ENCODE assay signal across 22 cellular contexts in genomic region chr16:57945740-57946138, GRCh38. TPM values are rescaled to one million over a fixed set of nuclear protein-coding genes. Genes with fewer than 3 reads are reported as not detected.
DNase-seq lines count a peak whose midpoint lies in the region; TF ChIP-seq lines count a peak whose summit lies in the region.
"Had no signal": no experiment of that assay in that cellular context is flagged by ENCODE, and none has a peak within 500 bp of the region (broad histone marks: within the 10 kb centered on the region; RNA-seq: fewer than 3 reads in every experiment).

No MANE protein-coding gene starts in this region.

- H3K9me3 Mint-ChIP-seq in MCF 10A (ENCODE audit: unreplicated experiment) (no peaks in the 10 kb centered on the region), endodermal cell (no peaks in the 10 kb centered on the region)
- H3K9me3 Mint-ChIP-seq: activated CD4-positive, alpha-beta memory T cell treated with anti-CD3 and anti-CD28 coated beads, Interleukin-2, amount 10 ng/mL, durations not matched to agents 7 days and 5 days; activated naive CD4-positive, alpha-beta T cell treated with anti-CD3 and anti-CD28 coated beads, Interleukin-2, amount 50 U/mL, for 24 hours; activated T-cell treated with anti-CD3 and anti-CD28 coated beads, Interleukin-2, amount 50 U/mL, for 4 hours; nephron had no signal

- H3K4me1 Mint-ChIP-seq in MCF 10A (ENCODE audit: insufficient read depth, unreplicated experiment) = peaks cover 5% of the 10 kb centered on the region
- peaks cover 4% of the 10 kb centered on the region for H3K4me1 Mint-ChIP-seq in endodermal cell
- H3K4me1 Mint-ChIP-seq: activated CD4-positive, alpha-beta memory T cell treated with anti-CD3 and anti-CD28 coated beads, Interleukin-2, amount 10 ng/mL, durations not matched to agents 7 days and 5 days; activated naive CD4-positive, alpha-beta T cell treated with anti-CD3 and anti-CD28 coated beads, Interleukin-2, amount 50 U/mL, for 24 hours had no signal

- no peaks in the 10 kb centered on the region for H3K36me3 ChIP-seq in breast epithelium
- no peaks in the 10 kb centered on the region for H3K36me3 ChIP-seq in OCI-LY3 (replicated peaks; ENCODE audit: low read depth, low read length)
- no peaks in the 10 kb centered on the region for H3K36me3 ChIP-seq in endodermal cell (ENCODE audit: control insufficient read depth, insufficient read depth, low read length)
- H3K36me3 ChIP-seq: upper lobe of left lung had no signal

- BruUV-seq in MCF 10A (replicated peaks; lab: Mats Ljungman, UMichigan) = no TSS peak

- no peak overlapping the region for H3K4me3 ChIP-seq in breast epithelium
- no peak overlapping the region for H3K4me3 ChIP-seq in OCI-LY3 (ENCODE audit: low read length)
- H3K4me3 ChIP-seq in endodermal cell (ENCODE audit: low read length) = no peak overlapping the region
- H3K4me3 ChIP-seq: upper lobe of left lung had no signal

- TF ChIP-seq CTCF in MCF 10A (IDR thresholded peaks at IDR 0.05; ENCODE audit: unreplicated experiment) (peak; percentile 14), breast epithelium (IDR thresholded peaks at IDR 0.05) (no peak), OCI-LY3 (IDR thresholded peaks at IDR 0.05; ENCODE audit: low read depth, low read length) (peak; percentile 12; the same call in 1 of the 2 replicates), endodermal cell (conservative IDR thresholded peaks at IDR 0.05) (peak; percentile 67)

- no peaks in the 10 kb centered on the region for H3K79me2 ChIP-seq in OCI-LY3 (ENCODE audit: low read length)

- H3K27me3 ChIP-seq in breast epithelium = no peaks in the 10 kb centered on the region
- H3K27me3 ChIP-seq in OCI-LY3 (ENCODE audit: low read depth, low read length) = peaks cover 8% of the 10 kb centered on the region
- no peaks in the 10 kb centered on the region for H3K27me3 ChIP-seq in endodermal cell (ENCODE audit: control insufficient read depth, insufficient read depth, low read length, poor library complexity, severe bottlenecking)
- H3K27me3 ChIP-seq: upper lobe of left lung had no signal

- no peak overlapping the region for H2AFZ ChIP-seq in OCI-LY3 (ENCODE audit: low read depth, low read length)

- POLR2A ChIA-PET in MCF 10A (lab: Yijun Ruan, JAX) = interaction anchor here (0.6 kb wide), 1 partner anchor 43 kb away, joined by 3 read pairs; no protein-coding TSS in a partner anchor
- POLR2A ChIA-PET in HEK293T (lab: Yijun Ruan, JAX) = no interaction called here

- CTCF ChIA-PET in MCF 10A (lab: Yijun Ruan, JAX) = interaction anchor here (0.8 to 1.2 kb wide), 3 partner anchors 9 to 465 kb away, joined by 3 to 4 read pairs (median 3); no protein-coding TSS in a partner anchor
- CTCF ChIA-PET in HEK293T (lab: Yijun Ruan, JAX) = no interaction called here

- no peak for TF ChIP-seq POLR2A in breast epithelium (IDR thresholded peaks at IDR 0.05)

- H3K27ac Mint-ChIP-seq in MCF 10A (ENCODE audit: low read depth, unreplicated experiment) (no peak overlapping the region), endodermal cell (no peak overlapping the region)
- H3K27ac Mint-ChIP-seq: activated CD4-positive, alpha-beta memory T cell treated with anti-CD3 and anti-CD28 coated beads, Interleukin-2, amount 10 ng/mL, durations not matched to agents 7 days and 5 days; activated naive CD4-positive, alpha-beta T cell treated with anti-CD3 and anti-CD28 coated beads, Interleukin-2, amount 50 U/mL, for 24 hours; nephron had no signal

- no peak overlapping the region for H3K4me2 ChIP-seq in OCI-LY3 (ENCODE audit: low read length)

- H4K20me1 ChIP-seq in OCI-LY3 (ENCODE audit: insufficient read depth, low read length) = no peaks in the 10 kb centered on the region

- no peaks in the 10 kb centered on the region for H3K4me1 ChIP-seq in breast epithelium
- H3K4me1 ChIP-seq in OCI-LY3 (ENCODE audit: low read length) = no peaks in the 10 kb centered on the region
- H3K4me1 ChIP-seq in endodermal cell (ENCODE audit: control insufficient read depth, insufficient read depth, low read length) = no peaks in the 10 kb centered on the region

- DNase-seq in MCF 10A (ENCODE audit: unreplicated experiment) (peak; percentile 44), breast epithelium (ENCODE audit: low spot score in 2 of 2) (no peak), endodermal cell (peak; percentile 63), HEK293T (ENCODE audit: extremely low spot score) (no peak), AG08395 (ENCODE audit: low spot score) (no peak)
- DNase-seq in activated CD4-positive, alpha-beta T cell treated with anti-CD3 and anti-CD28 coated beads for 1 hour = no peak
- DNase-seq in activated T-cell treated with anti-CD3 and anti-CD28 coated beads, Interleukin-2, amount 50 U/mL, for 1 hour = no peak
- DNase-seq: ACHN; activated CD4-positive, alpha-beta memory T cell treated with anti-CD3 and anti-CD28 coated beads, Interleukin-2, amount 10 ng/mL, durations not matched to agents 7 days and 5 days; activated T-cell treated with anti-CD3 and anti-CD28 coated beads, Interleukin-2, amount 50 U/mL, for 4 hours; effector CD4-positive, alpha-beta T cell; stimulated activated CD4-positive, alpha-beta T cell treated with anti-CD3 and anti-CD28 coated beads, Interleukin-15, amount 100 ng/mL, for 24 hours; stimulated activated naive CD8-positive, alpha-beta T cell treated with anti-CD3 and anti-CD28 coated beads, Interleukin-15, Interleukin-2, amounts not matched to agents 100 U/mL and 50 U/mL, for 24 hours; upper lobe of left lung had no signal

- WGBS in endodermal cell (ENCODE audit: insufficient coverage in 1 of 2, insufficient read length in 1 of 2), 2 experiments = 64 to 76% methylated on average over 5 to 7 of the region's 7 CpGs

- no peak overlapping the region for H3K27ac ChIP-seq in breast epithelium
- H3K27ac ChIP-seq in OCI-LY3 (ENCODE audit: low read length) = no peak overlapping the region
- no peak overlapping the region for H3K27ac ChIP-seq in endodermal cell (ENCODE audit: low read depth, low read length)
- H3K27ac ChIP-seq: HL-60, upper lobe of left lung, VCaP had no signal

- H3K36me3 Mint-ChIP-seq in MCF 10A (ENCODE audit: insufficient read depth, unreplicated experiment) (no peaks in the 10 kb centered on the region), endodermal cell (ENCODE audit: low read depth) (no peaks in the 10 kb centered on the region)
- H3K36me3 Mint-ChIP-seq: activated naive CD4-positive, alpha-beta T cell treated with anti-CD3 and anti-CD28 coated beads, Interleukin-2, amount 50 U/mL, for 24 hours had no signal

- H3K9me3 ChIP-seq in breast epithelium (no peaks in the 10 kb centered on the region), OCI-LY3 (ENCODE audit: insufficient read depth, low read length) (no peaks in the 10 kb centered on the region), endodermal cell (ENCODE audit: control insufficient read depth, low read length) (no peaks in the 10 kb centered on the region)
- H3K9me3 ChIP-seq: upper lobe of left lung had no signal

- intact Hi-C loops in MCF 10A (cut with micrococcal nuclease) = no loop called here
- intact Hi-C loops in breast epithelium (cut with DNase I; ENCODE audit: low total_unique reads) = no loop called here

- no peak overlapping the region for H3K4me3 Mint-ChIP-seq in MCF 10A (ENCODE audit: unreplicated experiment)
- H3K4me3 Mint-ChIP-seq in endodermal cell = no peak overlapping the region
- H3K4me3 Mint-ChIP-seq: activated CD4-positive, alpha-beta memory T cell treated with anti-CD3 and anti-CD28 coated beads, Interleukin-2, amount 10 ng/mL, durations not matched to agents 7 days and 5 days; activated naive CD4-positive, alpha-beta T cell treated with anti-CD3 and anti-CD28 coated beads, Interleukin-2, amount 50 U/mL, for 24 hours; activated T-cell treated with anti-CD3 and anti-CD28 coated beads, Interleukin-2, amount 50 U/mL, for 4 hours; nephron had no signal

- H3K9ac ChIP-seq in OCI-LY3 (ENCODE audit: low read length) = no peak overlapping the region
- no peak overlapping the region for H3K9ac ChIP-seq in endodermal cell (ENCODE audit: extremely low read depth, low read length, poor library complexity, severe bottlenecking)

- H3K27me3 Mint-ChIP-seq in MCF 10A (ENCODE audit: insufficient read depth, unreplicated experiment) = no peaks in the 10 kb centered on the region
- no peaks in the 10 kb centered on the region for H3K27me3 Mint-ChIP-seq in endodermal cell (ENCODE audit: insufficient read depth)
- H3K27me3 Mint-ChIP-seq: activated naive CD4-positive, alpha-beta T cell treated with anti-CD3 and anti-CD28 coated beads, Interleukin-2, amount 50 U/mL, for 24 hours had no signal

TF ChIP-seq in HEK293T, 16 proteins besides CTCF, POLR2A, EP300 and RAD21:
- TF ChIP-seq NFRKB (IDR thresholded peaks at IDR 0.05) = no peak
- TF ChIP-seq BHLHE40 (IDR thresholded peaks at IDR 0.05; ENCODE audit: borderline replicate concordance) = no peak
- no peak for TF ChIP-seq L3MBTL2 (conservative IDR thresholded peaks at IDR 0.05)
- TF ChIP-seq FOXK2 (IDR thresholded peaks at IDR 0.05) = no peak
- TF ChIP-seq ZNF384 (IDR thresholded peaks at IDR 0.05) = no peak
- TF ChIP-seq TARDBP (IDR thresholded peaks at IDR 0.05) = no peak
- no peak for TF ChIP-seq CTBP1 (IDR thresholded peaks at IDR 0.05; ENCODE audit: borderline replicate concordance)
- TF ChIP-seq SUZ12 (IDR thresholded peaks at IDR 0.05) = no peak
- no peak for TF ChIP-seq ELF4 (IDR thresholded peaks at IDR 0.05)
- no peak for TF ChIP-seq FOXM1 (IDR thresholded peaks at IDR 0.05; ENCODE audit: borderline replicate concordance)
- no peak for TF ChIP-seq LEF1 (IDR thresholded peaks at IDR 0.05; ENCODE audit: borderline replicate concordance)

RNA-seq across cellular contexts. Expression of gene CNGB1, which starts 25.2 kb away (rescaled TPM):
- 0.17 TPM in 1 of 2 replicates, not detected in the other for total RNA-seq in MCF 10A (2022)
- total RNA-seq in breast epithelium = not detected
- total RNA-seq in endodermal cell = under 1 TPM; 0.29 to 0.60 TPM
- 1.1 TPM for polyA plus RNA-seq in endodermal cell (2013, experiment 1 of 2)
- 0.50 TPM for polyA plus RNA-seq in endodermal cell (2013, experiment 2 of 2)
- total RNA-seq: activated CD4-positive, alpha-beta memory T cell treated with anti-CD3 and anti-CD28 coated beads, Interleukin-2, amount 10 ng/mL, durations not matched to agents 7 days and 5 days; activated T-cell treated with anti-CD3 and anti-CD28 coated beads, Interleukin-2, amount 50 U/mL, for 4 hours; NCI-H460; Right ventricle myocardium inferior; T-helper 1 cell treated with Interleukin-12 subunit alpha and Interleukin-12 subunit beta and Interleukin-4 antibody, amounts not matched to agents 30 ng/mL and 1 ng/mL, for 36 hours had no signal

RNA-seq across cellular contexts. Expression of gene ZNF319, which starts 54.7 kb away (rescaled TPM):
- 12.6 and 16.3 TPM in 2 replicates for total RNA-seq in MCF 10A (2022)
- 1 to 10 TPM; 6.2 to 7.2 (median 6.4) TPM for total RNA-seq in breast epithelium
- total RNA-seq in endodermal cell = 10 to 100 TPM in 1 of 2 donors, 1 to 10 TPM in 1; 9.8 to 10.8 TPM
- polyA plus RNA-seq in endodermal cell (2013, experiment 1 of 2) = 11.5 TPM
- polyA plus RNA-seq in endodermal cell (2013, experiment 2 of 2) = 8.2 TPM

RNA-seq across cellular contexts. Expression of gene USB1, which starts 55.5 kb away (rescaled TPM):
- total RNA-seq in MCF 10A (2022) (49.2 and 57.1 TPM in 2 replicates), breast epithelium (10 to 100 TPM; 14.5 to 37.0 (median 26.4) TPM), endodermal cell (100 to 1,000 TPM; 139 to 163 TPM)
- 62.2 TPM for polyA plus RNA-seq in endodermal cell (2013, experiment 1 of 2)
- polyA plus RNA-seq in endodermal cell (2013, experiment 2 of 2) = 62.7 TPM

Comparison
In these comparisons a context has a peak if more than half of its experiments do, and no peak if none do; other contexts are left out.
1. DNase-seq: peak in MCF 10A (single experiment) and endodermal cell (single experiment); none in breast epithelium (0 of 2), activated CD4-positive, alpha-beta T cell treated with anti-CD3 and anti-CD28 coated beads for 1 hour (single experiment), HEK293T (single experiment), activated T-cell treated with anti-CD3 and anti-CD28 coated beads, Interleukin-2, amount 50 U/mL, for 1 hour (single experiment) and AG08395 (single experiment).
2. CTCF ChIP-seq: peak in MCF 10A (single experiment), OCI-LY3 (single experiment) and endodermal cell (single experiment); none in breast epithelium (0 of 3).